ENCODE assay signal across 29 cellular contexts in genomic region chr3:109597438-109597837, GRCh38.
"Had no signal": no experiment of that assay in that cellular context is flagged by ENCODE, and none has a peak within 500 bp of the region (broad histone marks: within the 10 kb centered on the region; RNA-seq: fewer than 3 reads in every experiment).

No MANE protein-coding gene starts in this region.

- H3K9me3 Mint-ChIP-seq: activated CD4-positive, alpha-beta T cell treated with anti-CD3 and anti-CD28 coated beads, Interleukin-2, amount 10 ng/mL, durations not matched to agents 24 days and 14 days; activated CD8-positive, alpha-beta T cell treated with anti-CD3 and anti-CD28 coated beads for 36 hours; activated naive CD8-positive, alpha-beta T cell treated with anti-CD3 and anti-CD28 coated beads, Interleukin-2, amount 10 ng/mL, durations not matched to agents 7 days and 5 days; activated T-helper 2 cell treated with anti-CD3 and anti-CD28 coated beads, Interferon-gamma antibody, Interleukin-2, Interleukin-4, amounts not matched to agents 10 μg/mL and 5 μg/mL and 100 μg/mL, durations not matched to agents 14 hours and 24 hours and 36 hours; central memory CD8-positive, alpha-beta T cell had no signal

- H3K36me3 ChIP-seq: ascending aorta, cardiac muscle cell, MG63 had no signal

- H3K4me3 ChIP-seq: ascending aorta, cardiac muscle cell, MG63 had no signal

- H3K27me3 ChIP-seq: ascending aorta, cardiac muscle cell, MG63 had no signal

- H3K27ac Mint-ChIP-seq: activated CD4-positive, alpha-beta T cell treated with anti-CD3 and anti-CD28 coated beads, Interleukin-2, amount 10 ng/mL, durations not matched to agents 24 days and 14 days; activated CD8-positive, alpha-beta T cell treated with anti-CD3 and anti-CD28 coated beads for 36 hours; activated naive CD4-positive, alpha-beta T cell treated with anti-CD3 and anti-CD28 coated beads, Interleukin-2, amount 50 U/mL, for 24 hours; activated naive CD8-positive, alpha-beta T cell treated with anti-CD3 and anti-CD28 coated beads, Interleukin-2, amount 10 ng/mL, durations not matched to agents 7 days and 5 days; activated T-helper 2 cell treated with anti-CD3 and anti-CD28 coated beads, Interferon-gamma antibody, Interleukin-2, Interleukin-4, amounts not matched to agents 10 μg/mL and 5 μg/mL and 100 μg/mL, durations not matched to agents 14 hours and 24 hours and 36 hours; T-helper 1 cell treated with Interleukin-12 subunit alpha and Interleukin-12 subunit beta and Interleukin-4 antibody, amounts not matched to agents 30 μg/mL and 1 μg/mL, for 36 hours; T-helper 2 cell treated with Interferon-gamma antibody and Interleukin-4, amounts not matched to agents 5 μg/mL and 100 μg/mL, for 36 hours had no signal

- H3K4me1 ChIP-seq: ascending aorta had no signal

- H3K27ac ChIP-seq: ascending aorta, cardiac muscle cell had no signal

- DNase-seq: activated CD4-positive, alpha-beta T cell treated with anti-CD3 and anti-CD28 coated beads, Interleukin-2, amount 10 ng/mL, durations not matched to agents 24 days and 14 days; activated CD4-positive, alpha-beta T cell treated with anti-CD3 and anti-CD28 coated beads, Interleukin-2, amount 50 U/mL, for 4 hours; activated CD8-positive, alpha-beta T cell treated with anti-CD3 and anti-CD28 coated beads for 36 hours; activated gamma-delta T cell; activated naive CD4-positive, alpha-beta T cell treated with Interleukin-2 at 50 U/mL for 16 hours; activated naive CD8-positive, alpha-beta T cell treated with anti-CD3 and anti-CD28 coated beads, Interleukin-2, amount 10 ng/mL, durations not matched to agents 7 days and 5 days; activated T-cell treated with anti-CD3 and anti-CD28 coated beads, Interleukin-2, amount 50 U/mL, for 1 hour; amygdala; Kasumi-1; KG1; MG63; MV-4-11; NCI-H1092; NCI-H1417 treated with DMSO at 0.1 percent for 48 hours; NCI-H187 treated with DMSO at 0.1 percent for 48 hours; NCI-H2081; NCI-H2171 treated with DMSO at 0.1 percent for 48 hours; NCI-H2227 treated with DMSO at 0.1 percent for 48 hours; NCI-H446; NCI-H510A treated with DMSO at 0.1 percent for 48 hours; NCI-H526 treated with DMSO at 0.1 percent for 48 hours; SHP77 had no signal

- H3K9me3 ChIP-seq: MG63 had no signal

- H3K4me3 Mint-ChIP-seq: activated CD4-positive, alpha-beta T cell treated with anti-CD3 and anti-CD28 coated beads, Interleukin-2, amount 10 ng/mL, durations not matched to agents 24 days and 14 days; activated CD8-positive, alpha-beta T cell treated with anti-CD3 and anti-CD28 coated beads for 36 hours; activated naive CD4-positive, alpha-beta T cell treated with anti-CD3 and anti-CD28 coated beads, Interleukin-2, amount 50 U/mL, for 24 hours; activated naive CD8-positive, alpha-beta T cell treated with anti-CD3 and anti-CD28 coated beads, Interleukin-2, amount 10 ng/mL, durations not matched to agents 7 days and 5 days; central memory CD8-positive, alpha-beta T cell; T-helper 1 cell treated with Interleukin-12 subunit alpha and Interleukin-12 subunit beta and Interleukin-4 antibody, amounts not matched to agents 30 μg/mL and 1 μg/mL, for 36 hours; T-helper 2 cell treated with Interferon-gamma antibody and Interleukin-4, amounts not matched to agents 5 μg/mL and 100 μg/mL, for 36 hours had no signal

- H3K27me3 Mint-ChIP-seq: activated CD4-positive, alpha-beta T cell treated with anti-CD3 and anti-CD28 coated beads, Interleukin-2, amount 10 ng/mL, durations not matched to agents 24 days and 14 days; activated naive CD4-positive, alpha-beta T cell treated with anti-CD3 and anti-CD28 coated beads, Interleukin-2, amount 50 U/mL, for 24 hours; activated naive CD8-positive, alpha-beta T cell treated with anti-CD3 and anti-CD28 coated beads, Interleukin-2, amount 10 ng/mL, durations not matched to agents 7 days and 5 days had no signal

- H3K36me3 Mint-ChIP-seq: activated naive CD8-positive, alpha-beta T cell treated with anti-CD3 and anti-CD28 coated beads, Interleukin-2, amount 10 ng/mL, durations not matched to agents 7 days and 5 days had no signal

- H3K4me1 Mint-ChIP-seq: activated CD4-positive, alpha-beta T cell treated with anti-CD3 and anti-CD28 coated beads, Interleukin-2, amount 10 ng/mL, durations not matched to agents 24 days and 14 days; activated naive CD4-positive, alpha-beta T cell treated with anti-CD3 and anti-CD28 coated beads, Interleukin-2, amount 50 U/mL, for 24 hours; activated naive CD8-positive, alpha-beta T cell treated with anti-CD3 and anti-CD28 coated beads, Interleukin-2, amount 10 ng/mL, durations not matched to agents 7 days and 5 days; central memory CD8-positive, alpha-beta T cell had no signal
